ENCODE assay signal across 1 cellular context in genomic region chr17:79732804-79733691, GRCh38.
TF ChIP-seq lines count a peak whose summit lies in the region.

No MANE protein-coding gene starts in this region.

TF ChIP-seq in GM12878, 131 proteins besides CTCF, POLR2A, EP300 and RAD21:
- TF ChIP-seq RUNX3 (IDR thresholded peaks at IDR 0.05; ENCODE audit: low read length) (0 out of 2 replicates have a peak, but pooled peaks have one; percentile 13), CHD2 (IDR thresholded peaks at IDR 0.05; ENCODE audit: borderline replicate concordance, low read depth, low read length) (no peak), MLLT1 (IDR thresholded peaks at IDR 0.05) (peak; percentile 90; the same call in 1 of the 2 replicates), ATF7 (IDR thresholded peaks at IDR 0.05; ENCODE audit: low read depth) (peak; percentile 11; the same call in 1 of the 2 replicates), SRF (IDR thresholded peaks at IDR 0.05; ENCODE audit: low read depth in 2 of 2, low read length in 2 of 2) (0 out of 4 replicates have a peak, but pooled peaks of 1 of the 2 experiments have one; percentile 6), CREM (IDR thresholded peaks at IDR 0.05; ENCODE audit: low read depth) (0 out of 2 replicates have a peak, but pooled peaks have one; percentile 24), CREB1 (IDR thresholded peaks at IDR 0.05; ENCODE audit: low read depth) (no peak), RB1 (IDR thresholded peaks at IDR 0.05; ENCODE audit: borderline replicate concordance) (no peak), MYC (IDR thresholded peaks at IDR 0.05; ENCODE audit: insufficient read depth, insufficient read length, insufficient replicate concordance, low read length, severe bottlenecking) (peak; percentile 29), ATF3 (IDR thresholded peaks at IDR 0.05; ENCODE audit: borderline replicate concordance, extremely low read depth, low read depth, low read length) (no peak), NKRF (conservative IDR thresholded peaks at IDR 0.05) (0 out of 2 replicates have a peak, but pooled peaks have one; percentile 40), YY1 (IDR thresholded peaks at IDR 0.05; ENCODE audit: low read depth, low read length) (no peak), ZNF687 (IDR thresholded peaks at IDR 0.05) (peak; percentile 93), PRDM15 (CRISPR knock-in tag; IDR thresholded peaks at IDR 0.05) (no peak), BHLHE40 (IDR thresholded peaks at IDR 0.05; ENCODE audit: borderline replicate concordance in 1 of 2, low read depth in 2 of 2, low read length in 1 of 2) (peak; percentile 65 to 83), MXI1 (IDR thresholded peaks at IDR 0.05; ENCODE audit: low read depth, low read length) (peak; percentile 90), POLR2AphosphoS5 (IDR thresholded peaks at IDR 0.05; ENCODE audit: low read length) (peak; percentile 54; the same call in 1 of the 2 replicates), IRF4 (IDR thresholded peaks at IDR 0.05; ENCODE audit: low read depth, low read length) (0 out of 2 replicates have a peak, but pooled peaks have one; percentile 25), EED (IDR thresholded peaks at IDR 0.05; ENCODE audit: low read depth) (no peak), IKZF1 (conservative IDR thresholded peaks at IDR 0.05) (peak; percentile 39; the same call in 1 of the 2 replicates), TARDBP (IDR thresholded peaks at IDR 0.05; ENCODE audit: borderline replicate concordance) (0 out of 2 replicates have a peak, but pooled peaks have one; percentile 25), NR2C1 (IDR thresholded peaks at IDR 0.05) (peak; percentile 68), USF2 (IDR thresholded peaks at IDR 0.05; ENCODE audit: borderline replicate concordance, low read depth, low read length) (no peak; the same call in 1 of the 2 replicates), RFX5 (IDR thresholded peaks at IDR 0.05; ENCODE audit: low read depth, low read length) (no peak), EZH2 (IDR thresholded peaks at IDR 0.05; ENCODE audit: borderline replicate concordance, control insufficient read depth, low read depth, low read length) (no peak), SKIL (IDR thresholded peaks at IDR 0.05; ENCODE audit: low read depth, poor library complexity, severe bottlenecking) (peak; percentile 42), TCF12 (IDR thresholded peaks at IDR 0.05; ENCODE audit: low read depth, low read length) (peak; percentile 76; the same call in 1 of the 2 replicates), MAX (IDR thresholded peaks at IDR 0.05; ENCODE audit: low read depth, low read length) (peak; percentile 64), CHD1 (IDR thresholded peaks at IDR 0.05; ENCODE audit: low read depth, low read length) (no peak), MEF2B (IDR thresholded peaks at IDR 0.05; ENCODE audit: partially characterized antibody, poor library complexity, severe bottlenecking) (peak; percentile 71), NR2F1 (conservative IDR thresholded peaks at IDR 0.05) (peak; percentile 78; the same call in 1 of the 2 replicates), RCOR1 (conservative IDR thresholded peaks at IDR 0.05; ENCODE audit: low read depth, low read length) (no peak), FOXK2 (IDR thresholded peaks at IDR 0.05) (0 out of 2 replicates have a peak, but pooled peaks have one; percentile 13), SMARCA5 (IDR thresholded peaks at IDR 0.05) (no peak), SPI1 (IDR thresholded peaks at IDR 0.05; ENCODE audit: borderline replicate concordance, insufficient read depth, low read depth, low read length) (peak; percentile 67; the same call in 1 of the 2 replicates), ZBTB33 (IDR thresholded peaks at IDR 0.05) (no peak), RAD51 (IDR thresholded peaks at IDR 0.05) (peak; percentile 64), MTA2 (IDR thresholded peaks at IDR 0.05; ENCODE audit: low read depth) (0 out of 2 replicates have a peak, but pooled peaks have one; percentile 16), USF1 (IDR thresholded peaks at IDR 0.05; ENCODE audit: borderline replicate concordance, extremely low read length, insufficient read depth, low read depth, low read length) (peak; percentile 58), TAF1 (IDR thresholded peaks at IDR 0.05; ENCODE audit: borderline replicate concordance, low read depth, low read length) (peak; percentile 60; the same call in 1 of the 2 replicates)
TF ChIP-seq in GM12878: peak in this region for 26.
